In the genomic region with DNA sequence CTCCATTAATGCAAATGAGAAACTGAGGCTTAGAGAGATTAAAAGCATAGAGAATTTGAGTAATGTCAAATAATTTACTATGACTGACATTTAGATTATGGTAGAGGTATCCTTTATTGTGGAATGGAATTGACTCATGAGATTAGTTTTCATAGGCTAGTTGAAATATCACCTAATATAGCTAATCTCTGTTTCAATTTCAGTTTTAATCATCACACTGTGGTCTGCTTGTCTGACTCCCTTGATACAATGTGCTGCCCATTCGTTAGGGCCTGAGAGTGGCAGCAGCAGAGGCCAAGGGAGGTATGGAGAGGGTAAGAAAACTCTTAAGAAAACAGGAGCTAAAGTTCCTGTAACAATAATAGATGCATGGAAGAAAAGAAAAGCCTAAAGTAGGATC, we compare ENCODE assay signal across 11 cellular contexts. TPM values are rescaled to one million over a fixed set of nuclear protein-coding genes. Genes with fewer than 3 reads are reported as not detected.
DNase-seq lines count a peak whose midpoint lies in the region; ATAC-seq and TF ChIP-seq lines count a peak whose summit lies in the region.
"Had no signal": no experiment of that assay in that cellular context is flagged by ENCODE, and none has a peak within 500 bp of the region (broad histone marks: within the 10 kb centered on the region; RNA-seq: fewer than 3 reads in every experiment).

No MANE protein-coding gene starts in this region.

- H3K4me3 Mint-ChIP-seq in T-cell = no peak overlapping the region
- no peak overlapping the region for H3K4me3 Mint-ChIP-seq in Calu3 (ENCODE audit: low read depth, unreplicated experiment)

- POLR2A ChIA-PET in T-cell (lab: Charles Lee) = no interaction called here

- peaks cover 27 to 30% (median 28%) of the 10 kb centered on the region in 3 donors for H3K4me1 Mint-ChIP-seq in T-cell
- no peaks in the 10 kb centered on the region for H3K4me1 Mint-ChIP-seq in Calu3 (ENCODE audit: low read depth, unreplicated experiment)

- no peak overlapping the region for H3K27ac ChIP-seq in brain microvascular endothelial cell
- H3K27ac ChIP-seq: 22Rv1 had no signal

- no peaks in the 10 kb centered on the region for H3K9me3 Mint-ChIP-seq in T-cell
- H3K9me3 Mint-ChIP-seq in Calu3 (ENCODE audit: low read depth, unreplicated experiment) = peaks cover 2% of the 10 kb centered on the region

- ATAC-seq in activated CD4-positive, CD25-positive, alpha-beta regulatory T cell treated with anti-CD3 and anti-CD28 coated beads, Interleukin-2, amount 50 U/mL, for 24 hours = peak; percentile 50 to 62
- ATAC-seq in GM21737 (IDR thresholded peaks at IDR 0.05; ENCODE audit: unreplicated experiment) (peak; percentile 98), HG03159 (IDR thresholded peaks at IDR 0.05; ENCODE audit: unreplicated experiment) (peak; percentile 99), T-cell (replicated peaks in 1 of 4) (no peak)
- peak; percentile 16 for ATAC-seq in stimulated activated naive CD8-positive, alpha-beta T cell treated with anti-CD3 and anti-CD28 coated beads, Interleukin-15, Interleukin-2, amounts not matched to agents 100 U/mL and 50 U/mL, for 24 hours

- no peaks in the 10 kb centered on the region for H3K36me3 ChIP-seq in brain microvascular endothelial cell (replicated peaks)

- no peak for TF ChIP-seq CTCF in brain microvascular endothelial cell (IDR thresholded peaks at IDR 0.05; ENCODE audit: low read depth, low read length, missing control alignments)
- no peak for TF ChIP-seq CTCF in Calu3 (IDR thresholded peaks at IDR 0.05; ENCODE audit: unreplicated experiment)

- H3K36me3 Mint-ChIP-seq in T-cell (no peaks in the 10 kb centered on the region), Calu3 (ENCODE audit: insufficient read depth, unreplicated experiment) (no peaks in the 10 kb centered on the region)

- DNase-seq in activated CD4-positive, CD25-positive, alpha-beta regulatory T cell (lab: John Stamatoyannopoulos, UW) = no peak
- no peak for DNase-seq in stimulated activated naive CD8-positive, alpha-beta T cell treated with anti-CD3 and anti-CD28 coated beads, Interleukin-15, Interleukin-2, amounts not matched to agents 100 U/mL and 50 U/mL, for 24 hours
- DNase-seq in T-cell = no peak
- DNase-seq in brain microvascular endothelial cell = no peak
- DNase-seq in Calu3 = no peak
- DNase-seq: MV-4-11, T-helper 1 cell had no signal

- intact Hi-C loops in Calu3 (cut with micrococcal nuclease; ENCODE audit: unreplicated experiment) = no loop called here

- no peak overlapping the region for H3K4me3 ChIP-seq in brain microvascular endothelial cell (ENCODE audit: low read depth, low read length)

- in situ Hi-C loops in brain microvascular endothelial cell (cut with HindIII; ENCODE audit: low pct_ligation_motif_present, low sequenced_read_pairs) = no loop called here

- H3K27me3 ChIP-seq in brain microvascular endothelial cell (replicated peaks) = no peaks in the 10 kb centered on the region

- H3K27ac Mint-ChIP-seq in T-cell (no peak overlapping the region), Calu3 (ENCODE audit: unreplicated experiment) (no peak overlapping the region)

- BruUV-seq in Calu3 (replicated peaks; lab: Mats Ljungman, UMichigan) = no TSS peak

- CTCF ChIA-PET in T-cell (lab: Charles Lee) = no interaction called here
- CTCF ChIA-PET in Calu3 (lab: Charles Lee) = interaction anchor here (0.6 kb wide), 1 partner anchor 767 kb away, joined by 3 read pairs; no protein-coding TSS in a partner anchor

- H3K27me3 Mint-ChIP-seq in T-cell (no peaks in the 10 kb centered on the region), Calu3 (ENCODE audit: unreplicated experiment) (no peaks in the 10 kb centered on the region)

RNA-seq across cellular contexts. Expression of a gene that starts 13.2 kb away (rescaled TPM):
- 10 to 100 TPM; 43.1 to 80.7 (median 48.4) TPM for total RNA-seq in T-cell
- total RNA-seq in Calu3 (2022) = 24.1 and 28.3 TPM in 2 replicates

Comparison
In these comparisons a context has a peak if more than half of its experiments do, and no peak if none do; other contexts are left out.
1. ATAC-seq: peak in activated CD4-positive, CD25-positive, alpha-beta regulatory T cell treated with anti-CD3 and anti-CD28 coated beads, Interleukin-2, amount 50 U/mL, for 24 hours (2 of 2), GM21737 (single experiment), HG03159 (single experiment) and stimulated activated naive CD8-positive, alpha-beta T cell treated with anti-CD3 and anti-CD28 coated beads, Interleukin-15, Interleukin-2, amounts not matched to agents 100 U/mL and 50 U/mL, for 24 hours (single experiment); none in T-cell (0 of 4).